ENCODE assay signal across 8 cellular contexts in genomic region chr10:27746364-27747095, GRCh38.
DNase-seq lines count a peak whose midpoint lies in the region; ATAC-seq and TF ChIP-seq lines count a peak whose summit lies in the region.

No MANE protein-coding gene starts in this region.

- TF ChIP-seq CTCF in foreskin fibroblast (IDR thresholded peaks at IDR 0.05; ENCODE audit: low read depth, low read length) = no peak

- peak; percentile 32 for DNase-seq in D341Med (ENCODE audit: low spot score)
- DNase-seq in activated CD4-positive, alpha-beta T cell treated with anti-CD3 and anti-CD28 coated beads, Interleukin-2, amount 50 U/mL, for 48 hours = peak; percentile 32 to 42
- no peak for DNase-seq in foreskin fibroblast
- DNase-seq in skeletal muscle cell (ENCODE audit: low read depth) = no peak
- DNase-seq in hepatic stellate cell (ENCODE audit: low spot score) = no peak
- DNase-seq in NCI-H2227 treated with DMSO at 0.1 percent for 48 hours (lab: John Stamatoyannopoulos, UW) = no peak
- DNase-seq in GOT3 (lab: John Stamatoyannopoulos, UW) = no peak

- H3K4me3 ChIP-seq in foreskin fibroblast (ENCODE audit: low read depth in 1 of 2, low read length in 2 of 2) (peak overlapping the region; percentile 83 to 84), skeletal muscle cell (ENCODE audit: low read depth, low read length) (peak overlapping the region; percentile 57)

- ATAC-seq in HG03280 (IDR thresholded peaks at IDR 0.05; ENCODE audit: unreplicated experiment) = no peak

Comparison
In these comparisons a context has a peak if more than half of its experiments do, and no peak if none do; other contexts are left out.
1. DNase-seq: peak in D341Med (single experiment) and activated CD4-positive, alpha-beta T cell treated with anti-CD3 and anti-CD28 coated beads, Interleukin-2, amount 50 U/mL, for 48 hours (2 of 2); none in foreskin fibroblast (0 of 2), skeletal muscle cell (single experiment), hepatic stellate cell (single experiment), NCI-H2227 treated with DMSO at 0.1 percent for 48 hours (single experiment) and GOT3 (single experiment).